13 cellular contexts compared by ENCODE assay signal in genomic region chr16:23917621-23918020, GRCh38.
A peak's percentile ranks its signal among the peaks of the same experiment; 100 is the strongest.
DNase-seq lines count a peak whose midpoint lies in the region; ATAC-seq and TF ChIP-seq lines count a peak whose summit lies in the region.
"Had no signal": no experiment of that assay in that cellular context is flagged by ENCODE, and none has a peak within 500 bp of the region (broad histone marks: within the 10 kb centered on the region; RNA-seq: fewer than 3 reads in every experiment).

No MANE protein-coding gene starts in this region.

- no peak for DNase-seq in activated CD8-positive, alpha-beta memory T cell treated with anti-CD3 and anti-CD28 coated beads, Interleukin-2, amount 10 ng/mL, durations not matched to agents 7 days and 5 days
- DNase-seq in activated CD8-positive, alpha-beta memory T cell treated with anti-CD3 and anti-CD28 coated beads, Interleukin-2, amount 50 U/mL, for 4 hours: no peak
- DNase-seq in stimulated activated effector memory CD8-positive, alpha-beta T cell treated with anti-CD3 and anti-CD28 coated beads, Interleukin-12 subunit alpha, Interleukin-12 subunit beta, amount 100 ng/mL, for 72 hours (ENCODE audit: low spot score in 2 of 2): peak in 1 of 2 donors; percentile 58
- no peak for DNase-seq in adrenal gland
- no peak for DNase-seq in OCI-M2 (lab: John Stamatoyannopoulos, UW; ENCODE audit: unreplicated experiment)
- DNase-seq: CD4-positive, alpha-beta T cell; nephron progenitor cell; stimulated activated CD4-positive, alpha-beta T cell treated with anti-CD3 and anti-CD28 coated beads, Interleukin-15, amount 100 ng/mL, for 24 hours; testis had no signal

- intact Hi-C loops in adrenal gland (cut with DNase I): no loop called here

- H3K27ac ChIP-seq in adrenal gland: no peak overlapping the region
- H3K27ac ChIP-seq: testis had no signal

- no peaks in the 10 kb centered on the region for H3K27me3 Mint-ChIP-seq in activated CD8-positive, alpha-beta memory T cell treated with anti-CD3 and anti-CD28 coated beads, Interleukin-2, amount 10 ng/mL, durations not matched to agents 7 days and 5 days
- H3K27me3 Mint-ChIP-seq: CD4-positive, alpha-beta T cell had no signal

- TF ChIP-seq POLR2A in adrenal gland (IDR thresholded peaks at IDR 0.05): no peak

- H3K4me3 Mint-ChIP-seq in activated CD8-positive, alpha-beta memory T cell treated with anti-CD3 and anti-CD28 coated beads, Interleukin-2, amount 10 ng/mL, durations not matched to agents 7 days and 5 days: no peak overlapping the region
- H3K4me3 Mint-ChIP-seq in stimulated activated effector memory CD8-positive, alpha-beta T cell treated with anti-CD3 and anti-CD28 coated beads, Interleukin-12 subunit alpha, Interleukin-12 subunit beta, amount 100 ng/mL, for 72 hours: peak overlapping the region; percentile 13
- H3K4me3 Mint-ChIP-seq: CD4-positive, alpha-beta T cell; nephron progenitor cell had no signal

- H3K9me3 ChIP-seq in adrenal gland (replicated peaks in 1 of 3): no peaks in the 10 kb centered on the region
- H3K9me3 ChIP-seq: testis had no signal

- WGBS in adrenal gland, 4 donors: 70 to 84% (median 75%) methylated on average over 5 to 6 of the region's 6 CpGs

- peak overlapping the region; percentile 16 for H3K27ac Mint-ChIP-seq in activated CD8-positive, alpha-beta memory T cell treated with anti-CD3 and anti-CD28 coated beads, Interleukin-2, amount 10 ng/mL, durations not matched to agents 7 days and 5 days
- peak overlapping the region; percentile 85 for H3K27ac Mint-ChIP-seq in stimulated activated effector memory CD8-positive, alpha-beta T cell treated with anti-CD3 and anti-CD28 coated beads, Interleukin-12 subunit alpha, Interleukin-12 subunit beta, amount 100 ng/mL, for 72 hours
- H3K27ac Mint-ChIP-seq: CD4-positive, alpha-beta T cell; nephron progenitor cell had no signal

- no peak overlapping the region for H3K4me3 ChIP-seq in adrenal gland
- H3K4me3 ChIP-seq: lung, testis had no signal

- H3K4me1 Mint-ChIP-seq in activated CD8-positive, alpha-beta memory T cell treated with anti-CD3 and anti-CD28 coated beads, Interleukin-2, amount 10 ng/mL, durations not matched to agents 7 days and 5 days: peaks cover 36% of the 10 kb centered on the region
- H3K4me1 Mint-ChIP-seq in stimulated activated effector memory CD8-positive, alpha-beta T cell treated with anti-CD3 and anti-CD28 coated beads, Interleukin-12 subunit alpha, Interleukin-12 subunit beta, amount 100 ng/mL, for 72 hours: peaks cover 63% of the 10 kb centered on the region
- H3K4me1 Mint-ChIP-seq: nephron progenitor cell had no signal

- no peaks in the 10 kb centered on the region for H3K27me3 ChIP-seq in adrenal gland
- H3K27me3 ChIP-seq: testis had no signal

- H3K4me1 ChIP-seq in adrenal gland (replicated peaks in 1 of 2): no peaks in the 10 kb centered on the region
- H3K4me1 ChIP-seq: testis had no signal

- H3K9me3 Mint-ChIP-seq in activated CD8-positive, alpha-beta memory T cell treated with anti-CD3 and anti-CD28 coated beads, Interleukin-2, amount 10 ng/mL, durations not matched to agents 7 days and 5 days (ENCODE audit: low read depth): peaks cover 2% of the 10 kb centered on the region
- peaks cover 2% of the 10 kb centered on the region for H3K9me3 Mint-ChIP-seq in stimulated activated effector memory CD8-positive, alpha-beta T cell treated with anti-CD3 and anti-CD28 coated beads, Interleukin-12 subunit alpha, Interleukin-12 subunit beta, amount 100 ng/mL, for 72 hours
- H3K9me3 Mint-ChIP-seq: CD4-positive, alpha-beta T cell; nephron progenitor cell had no signal

- CTCF ChIA-PET in activated CD8-positive, alpha-beta memory T cell treated with anti-CD3 and anti-CD28 coated beads, Interleukin-2, amount 10 ng/mL, durations not matched to agents 7 days and 5 days (lab: Charles Lee): interaction anchor here (0.7 kb wide), 1 partner anchor 20 kb away, joined by 3 read pairs; no protein-coding TSS in a partner anchor

- H3K36me3 Mint-ChIP-seq in activated CD8-positive, alpha-beta memory T cell treated with anti-CD3 and anti-CD28 coated beads, Interleukin-2, amount 10 ng/mL, durations not matched to agents 7 days and 5 days: peaks cover 41% of the 10 kb centered on the region
- peaks cover 6% of the 10 kb centered on the region for H3K36me3 Mint-ChIP-seq in stimulated activated effector memory CD8-positive, alpha-beta T cell treated with anti-CD3 and anti-CD28 coated beads, Interleukin-12 subunit alpha, Interleukin-12 subunit beta, amount 100 ng/mL, for 72 hours

- TF ChIP-seq CTCF in adrenal gland (IDR thresholded peaks at IDR 0.05): no peak

- H3K36me3 ChIP-seq in adrenal gland (replicated peaks in 1 of 2): no peaks in the 10 kb centered on the region

- peak; percentile 51 for ATAC-seq in activated CD8-positive, alpha-beta memory T cell treated with anti-CD3 and anti-CD28 coated beads, Interleukin-2, amount 10 ng/mL, durations not matched to agents 7 days and 5 days
- peak; percentile 75 for ATAC-seq in GM19395 (IDR thresholded peaks at IDR 0.05; ENCODE audit: unreplicated experiment)
- peak; percentile 61 for ATAC-seq in HG03432 (IDR thresholded peaks at IDR 0.05; ENCODE audit: unreplicated experiment)
- ATAC-seq in stimulated activated effector memory CD8-positive, alpha-beta T cell treated with anti-CD3 and anti-CD28 coated beads, Interleukin-12 subunit alpha, Interleukin-12 subunit beta, amount 100 ng/mL, for 72 hours: peak; percentile 78
- no peak for ATAC-seq in GM18520 (IDR thresholded peaks at IDR 0.05; ENCODE audit: unreplicated experiment)
